Comparison of ENCODE assay signal across 1 cellular context in genomic region chrX:135893294-135893817, GRCh38.
TF ChIP-seq lines count a peak whose summit lies in the region.

TSS of gene CT45A10 (minus strand) at chrX:135893444. CDS start at chrX:135885344, 8,100 bp downstream.
TSS of gene SAGE1 (plus strand) at chrX:135893716. CDS start at chrX:135896243, 2,527 bp downstream.

TF ChIP-seq in Ishikawa, 13 proteins besides CTCF, POLR2A, EP300 and RAD21 (continued from another document):
- TF ChIP-seq USF1 (IDR thresholded peaks at IDR 0.05) = no peak
- no peak for TF ChIP-seq MAX (IDR thresholded peaks at IDR 0.05)
- TF ChIP-seq CEBPB (IDR thresholded peaks at IDR 0.05) = no peak
